Comparison of ENCODE assay signal across 8 cellular contexts in genomic region chr4:105895609-105896460, GRCh38. TPM values are rescaled to one million over a fixed set of nuclear protein-coding genes. Genes with fewer than 3 reads are reported as not detected.
A peak's percentile ranks its signal among the peaks of the same experiment; 100 is the strongest.
DNase-seq lines count a peak whose midpoint lies in the region; ATAC-seq and TF ChIP-seq lines count a peak whose summit lies in the region.

No MANE protein-coding gene starts in this region.

- no peaks in the 10 kb centered on the region for H3K79me1 ChIP-seq in mesenchymal stem cell (replicated peaks; ENCODE audit: low read length, poor library complexity, severe bottlenecking)

- no peak overlapping the region for H3K27ac ChIP-seq in GM23338 (ENCODE audit: low read depth)
- peak overlapping the region; percentile 82 to 87 for H3K27ac ChIP-seq in coronary artery
- H3K27ac ChIP-seq in mesenchymal stem cell (ENCODE audit: low read length, poor library complexity, severe bottlenecking), result no peak overlapping the region
- no peak overlapping the region for H3K27ac ChIP-seq in urinary bladder (ENCODE audit: low read depth)

- H3K14ac ChIP-seq in mesenchymal stem cell (ENCODE audit: low read length in 2 of 2), result no peak overlapping the region

- no peaks in the 10 kb centered on the region for H3K36me3 ChIP-seq in GM23338 (ENCODE audit: insufficient read depth)
- no peaks in the 10 kb centered on the region for H3K36me3 ChIP-seq in mesenchymal stem cell (ENCODE audit: control insufficient read depth in 1 of 2, insufficient read depth in 2 of 2, low read depth in 1 of 2, low read length in 2 of 2)
- H3K36me3 ChIP-seq in urinary bladder (ENCODE audit: insufficient read depth), result no peaks in the 10 kb centered on the region

- peak overlapping the region; percentile 79 for H3K4me3 ChIP-seq in GM23338
- peak overlapping the region; percentile 83 for H3K4me3 ChIP-seq in coronary artery
- peak overlapping the region; percentile 59 to 66 for H3K4me3 ChIP-seq in mesenchymal stem cell (ENCODE audit: insufficient read depth in 1 of 2, low read depth in 1 of 2, low read length in 2 of 2)
- peak overlapping the region; percentile 56 for H3K4me3 ChIP-seq in urinary bladder (ENCODE audit: low read depth, low read length)

- no peak overlapping the region for H2BK120ac ChIP-seq in mesenchymal stem cell (ENCODE audit: low read depth, low read length)

- peak overlapping the region; percentile 99 for H2AFZ ChIP-seq in GM23338
- H2AFZ ChIP-seq in mesenchymal stem cell (ENCODE audit: low read depth, low read length), result no peak overlapping the region

- no peaks in the 10 kb centered on the region for H3K9me2 ChIP-seq in GM23338 (ENCODE audit: insufficient read depth)

- no peak overlapping the region for H3K23ac ChIP-seq in mesenchymal stem cell (ENCODE audit: low read length in 2 of 2)

- H3K27me3 Mint-ChIP-seq in GM23338 (ENCODE audit: insufficient read depth, low read depth, poor library complexity), result peaks cover 39% of the 10 kb centered on the region

- H2BK12ac ChIP-seq in mesenchymal stem cell (ENCODE audit: low read length in 2 of 2), result no peak overlapping the region

- H3K18ac ChIP-seq in mesenchymal stem cell (ENCODE audit: low read depth in 1 of 2, low read length in 2 of 2), result no peak overlapping the region

- H3K4me1 ChIP-seq in GM23338 (ENCODE audit: insufficient read depth) (peaks cover 30% of the 10 kb centered on the region), mesenchymal stem cell (ENCODE audit: control insufficient read depth, insufficient read depth, low read depth, low read length) (peaks cover 15% of the 10 kb centered on the region), urinary bladder (ENCODE audit: insufficient read depth) (no peaks in the 10 kb centered on the region)

- no peak overlapping the region for H4K91ac ChIP-seq in mesenchymal stem cell (ENCODE audit: low read length)

- H3K9ac ChIP-seq in mesenchymal stem cell (ENCODE audit: low read length), result no peak overlapping the region

- H2AK5ac ChIP-seq in mesenchymal stem cell (ENCODE audit: low read length, severe bottlenecking), result no peak overlapping the region

- H3K79me2 ChIP-seq in GM23338 (replicated peaks; ENCODE audit: insufficient read depth), result no peaks in the 10 kb centered on the region

- H3F3A ChIP-seq in GM23338 (replicated peaks; ENCODE audit: low read depth), result no peaks in the 10 kb centered on the region

- H3K4me1 Mint-ChIP-seq in GM23338, result peaks cover 28% of the 10 kb centered on the region

- TF ChIP-seq CTCF in GM23338 (conservative IDR thresholded peaks at IDR 0.05; ENCODE audit: low read depth in 2 of 2), result no peak
- no peak for TF ChIP-seq CTCF in coronary artery (IDR thresholded peaks at IDR 0.05)

- H3K4me3 Mint-ChIP-seq in GM23338, result peak overlapping the region; percentile 80

- H2BK5ac ChIP-seq in mesenchymal stem cell (ENCODE audit: low read depth, low read length, poor library complexity, severe bottlenecking), result no peak overlapping the region

- no peaks in the 10 kb centered on the region for H3K9me3 Mint-ChIP-seq in GM23338

- H3K27me3 ChIP-seq in GM23338 (ENCODE audit: insufficient read depth) (peaks cover 59% of the 10 kb centered on the region), mesenchymal stem cell (ENCODE audit: control insufficient read depth in 1 of 2, insufficient read depth in 1 of 2, low read length in 2 of 2) (peaks cover 58 to 97% of the 10 kb centered on the region in 2 experiments)

- H3K27ac Mint-ChIP-seq in GM23338, result no peak overlapping the region

- H4K20me1 ChIP-seq in GM23338 (replicated peaks; ENCODE audit: insufficient read depth), result no peaks in the 10 kb centered on the region

- DNase-seq in DMS 273 (lab: John Stamatoyannopoulos, UW; ENCODE audit: unreplicated experiment) (peak; percentile 42), DMS 273 treated with DMSO at 0.1 percent for 48 hours (lab: John Stamatoyannopoulos, UW) (no peak), GM23338 (ENCODE audit: low spot score) (peak; percentile 45), NCI-H146 (lab: John Stamatoyannopoulos, UW) (peak; percentile 67), coronary artery (ENCODE audit: low spot score) (peak; percentile 76), mesenchymal stem cell (peak; percentile 46), OCI-M1 (lab: John Stamatoyannopoulos, UW) (no peak)

- H4K8ac ChIP-seq in mesenchymal stem cell (ENCODE audit: low read length), result no peak overlapping the region

- peak overlapping the region; percentile 95 for H3K4me2 ChIP-seq in GM23338
- peak overlapping the region; percentile 74 for H3K4me2 ChIP-seq in mesenchymal stem cell (ENCODE audit: low read length, poor library complexity, severe bottlenecking)

- 2% methylated on average over 77 of the region's 82 CpGs for WGBS in mesenchymal stem cell
- WGBS in urinary bladder, result under 1% methylated on average over 82 of the region's 82 CpGs

- peak; percentile 46 for ATAC-seq in GM23338

- H2BK15ac ChIP-seq in mesenchymal stem cell (ENCODE audit: low read depth, poor library complexity, severe bottlenecking), result peak overlapping the region; percentile 35

- H3K4ac ChIP-seq in mesenchymal stem cell (ENCODE audit: low read depth in 1 of 2, low read length in 2 of 2), result no peak overlapping the region

- no peaks in the 10 kb centered on the region; the same call in 2 of the 3 replicates for H3K36me3 Mint-ChIP-seq in GM23338 (ENCODE audit: low read depth)

- peaks cover 4% of the 10 kb centered on the region for H3K9me3 ChIP-seq in mesenchymal stem cell (ENCODE audit: control insufficient read depth, low read length)

TF ChIP-seq in GM23338, 12 proteins besides CTCF, POLR2A, EP300 and RAD21 (continues in another document):
- TF ChIP-seq, protein P1, sequence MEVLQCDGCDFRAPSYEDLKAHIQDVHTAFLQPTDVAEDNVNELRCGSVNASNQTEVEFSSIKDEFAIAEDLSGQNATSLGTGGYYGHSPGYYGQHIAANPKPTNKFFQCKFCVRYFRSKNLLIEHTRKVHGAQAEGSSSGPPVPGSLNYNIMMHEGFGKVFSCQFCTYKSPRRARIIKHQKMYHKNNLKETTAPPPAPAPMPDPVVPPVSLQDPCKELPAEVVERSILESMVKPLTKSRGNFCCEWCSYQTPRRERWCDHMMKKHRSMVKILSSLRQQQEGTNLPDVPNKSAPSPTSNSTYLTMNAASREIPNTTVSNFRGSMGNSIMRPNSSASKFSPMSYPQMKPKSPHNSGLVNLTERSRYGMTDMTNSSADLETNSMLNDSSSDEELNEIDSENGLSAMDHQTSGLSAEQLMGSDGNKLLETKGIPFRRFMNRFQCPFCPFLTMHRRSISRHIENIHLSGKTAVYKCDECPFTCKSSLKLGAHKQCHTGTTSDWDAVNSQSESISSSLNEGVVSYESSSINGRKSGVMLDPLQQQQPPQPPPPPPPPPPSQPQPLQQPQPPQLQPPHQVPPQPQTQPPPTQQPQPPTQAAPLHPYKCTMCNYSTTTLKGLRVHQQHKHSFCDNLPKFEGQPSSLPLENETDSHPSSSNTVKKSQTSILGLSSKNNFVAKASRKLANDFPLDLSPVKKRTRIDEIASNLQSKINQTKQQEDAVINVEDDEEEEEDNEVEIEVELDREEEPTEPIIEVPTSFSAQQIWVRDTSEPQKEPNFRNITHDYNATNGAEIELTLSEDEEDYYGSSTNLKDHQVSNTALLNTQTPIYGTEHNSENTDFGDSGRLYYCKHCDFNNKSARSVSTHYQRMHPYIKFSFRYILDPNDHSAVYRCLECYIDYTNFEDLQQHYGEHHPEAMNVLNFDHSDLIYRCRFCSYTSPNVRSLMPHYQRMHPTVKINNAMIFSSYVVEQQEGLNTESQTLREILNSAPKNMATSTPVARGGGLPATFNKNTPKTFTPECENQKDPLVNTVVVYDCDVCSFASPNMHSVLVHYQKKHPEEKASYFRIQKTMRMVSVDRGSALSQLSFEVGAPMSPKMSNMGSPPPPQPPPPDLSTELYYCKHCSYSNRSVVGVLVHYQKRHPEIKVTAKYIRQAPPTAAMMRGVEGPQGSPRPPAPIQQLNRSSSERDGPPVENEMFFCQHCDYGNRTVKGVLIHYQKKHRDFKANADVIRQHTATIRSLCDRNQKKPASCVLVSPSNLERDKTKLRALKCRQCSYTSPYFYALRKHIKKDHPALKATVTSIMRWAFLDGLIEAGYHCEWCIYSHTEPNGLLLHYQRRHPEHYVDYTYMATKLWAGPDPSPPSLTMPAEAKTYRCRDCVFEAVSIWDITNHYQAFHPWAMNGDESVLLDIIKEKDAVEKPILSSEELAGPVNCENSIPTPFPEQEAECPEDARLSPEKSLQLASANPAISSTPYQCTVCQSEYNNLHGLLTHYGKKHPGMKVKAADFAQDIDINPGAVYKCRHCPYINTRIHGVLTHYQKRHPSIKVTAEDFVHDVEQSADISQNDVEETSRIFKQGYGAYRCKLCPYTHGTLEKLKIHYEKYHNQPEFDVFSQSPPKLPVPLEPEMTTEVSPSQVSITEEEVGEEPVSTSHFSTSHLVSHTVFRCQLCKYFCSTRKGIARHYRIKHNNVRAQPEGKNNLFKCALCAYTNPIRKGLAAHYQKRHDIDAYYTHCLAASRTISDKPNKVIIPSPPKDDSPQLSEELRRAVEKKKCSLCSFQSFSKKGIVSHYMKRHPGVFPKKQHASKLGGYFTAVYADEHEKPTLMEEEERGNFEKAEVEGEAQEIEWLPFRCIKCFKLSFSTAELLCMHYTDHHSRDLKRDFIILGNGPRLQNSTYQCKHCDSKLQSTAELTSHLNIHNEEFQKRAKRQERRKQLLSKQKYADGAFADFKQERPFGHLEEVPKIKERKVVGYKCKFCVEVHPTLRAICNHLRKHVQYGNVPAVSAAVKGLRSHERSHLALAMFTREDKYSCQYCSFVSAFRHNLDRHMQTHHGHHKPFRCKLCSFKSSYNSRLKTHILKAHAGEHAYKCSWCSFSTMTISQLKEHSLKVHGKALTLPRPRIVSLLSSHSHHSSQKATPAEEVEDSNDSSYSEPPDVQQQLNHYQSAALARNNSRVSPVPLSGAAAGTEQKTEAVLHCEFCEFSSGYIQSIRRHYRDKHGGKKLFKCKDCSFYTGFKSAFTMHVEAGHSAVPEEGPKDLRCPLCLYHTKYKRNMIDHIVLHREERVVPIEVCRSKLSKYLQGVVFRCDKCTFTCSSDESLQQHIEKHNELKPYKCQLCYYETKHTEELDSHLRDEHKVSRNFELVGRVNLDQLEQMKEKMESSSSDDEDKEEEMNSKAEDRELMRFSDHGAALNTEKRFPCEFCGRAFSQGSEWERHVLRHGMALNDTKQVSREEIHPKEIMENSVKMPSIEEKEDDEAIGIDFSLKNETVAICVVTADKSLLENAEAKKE (CRISPR knock-in tag; IDR thresholded peaks at IDR 0.05), result no peak
- no peak for TF ChIP-seq EZH2phosphoT487 (IDR thresholded peaks at IDR 0.05; ENCODE audit: unreplicated experiment)

RNA-seq across cellular contexts. Expression of gene NPNT, which starts 0.6 kb away (rescaled TPM):
- total RNA-seq in GM23338 (2014; rRNA removed; shearing (Covaris generic)), result 1.4 and 3.1 TPM in 2 replicates
- polyA plus RNA-seq in GM23338 (2016; fragmentation: Nextera tagmentation; extraction: Ambion mirVana) (1.4 and 1.9 TPM in 2 replicates), urinary bladder (13.0 TPM)
- 0.83 TPM for polyA plus RNA-seq in mesenchymal stem cell (2013, experiment 1 of 2)
- polyA plus RNA-seq in mesenchymal stem cell (2013, experiment 2 of 2), result 0.60 TPM
- total RNA-seq in urinary bladder, result 50.6 TPM

Comparison
In these comparisons a context has a peak if more than half of its experiments do, and no peak if none do; other contexts are left out.
1. DNase-seq: peak in DMS 273 (single experiment), GM23338 (single experiment), NCI-H146 (single experiment), coronary artery (single experiment) and mesenchymal stem cell (single experiment); none in DMS 273 treated with DMSO at 0.1 percent for 48 hours (single experiment) and OCI-M1 (single experiment).
2. H3K27ac ChIP-seq: peak in coronary artery (2 of 2); none in GM23338 (single experiment), mesenchymal stem cell (single experiment) and urinary bladder (single experiment).
3. RNA of gene NPNT, which starts 0.6 kb away (total RNA-seq): 50.6 TPM in urinary bladder (single experiment); 1.4 to 3.1 TPM in GM23338; every median in the first group is over 10 times any median in the second.
4. Peak in every context shown above with its lines, with median percentiles within 50 percentile points of each other: H3K4me3 ChIP-seq.